Comparison of ENCODE assay signal across 8 cellular contexts in the genomic region with DNA sequence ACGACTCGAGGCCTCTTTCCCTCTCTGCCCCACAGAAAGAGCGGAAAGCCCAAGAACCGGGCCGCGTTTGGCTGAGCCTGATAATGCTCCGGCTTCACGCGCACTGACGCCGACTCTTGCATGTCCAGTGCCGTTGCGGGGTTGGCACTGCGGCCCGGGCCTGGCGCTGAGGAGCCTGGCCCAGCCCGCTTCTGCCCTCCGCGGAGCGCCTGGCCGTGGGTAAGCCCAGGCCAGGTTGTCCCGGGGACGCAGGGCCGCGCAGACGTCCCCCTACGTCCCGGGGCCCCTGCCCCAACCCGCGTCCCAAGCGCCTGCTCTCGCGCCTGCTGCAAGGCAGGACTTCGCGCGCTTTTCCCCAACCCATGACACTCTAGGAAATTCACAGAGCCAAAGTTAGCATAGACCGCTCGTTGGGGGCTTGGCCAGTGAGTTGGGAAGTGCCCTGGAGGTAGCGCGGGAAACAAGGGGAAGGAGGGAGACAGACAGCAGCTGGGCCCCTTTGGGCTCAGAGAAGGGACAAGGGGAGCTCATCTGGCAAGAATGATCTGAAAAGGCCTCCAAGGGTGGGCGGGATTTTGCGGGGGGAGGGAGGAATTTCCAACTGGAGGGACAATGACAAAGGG. TPM values are rescaled to one million over a fixed set of nuclear protein-coding genes. Genes with fewer than 3 reads are reported as not detected.
A peak's percentile ranks its signal among the peaks of the same experiment; 100 is the strongest.
DNase-seq lines count a peak whose midpoint lies in the region; ATAC-seq and TF ChIP-seq lines count a peak whose summit lies in the region.

No MANE protein-coding gene starts in this region.

- CTCF ChIA-PET in WTC11 (lab: Charles Lee) = interaction anchor here (1.3 kb wide), 3 partner anchors 18 to 348 kb away, joined by 3 to 6 read pairs (median 4); no protein-coding TSS in a partner anchor

- POLR2A ChIA-PET in WTC11 (lab: Charles Lee) = no interaction called here

- no peaks in the 10 kb centered on the region for H3K9me3 ChIP-seq in left ventricle myocardium inferior (replicated peaks)

- peak overlapping the region; percentile 84 for H3K27ac ChIP-seq in left ventricle myocardium inferior (replicated peaks)

- peak overlapping the region; percentile 100 for H3K4me3 Mint-ChIP-seq in T-helper 2 cell treated with Interferon-gamma antibody and Interleukin-4, amounts not matched to agents 5 μg/mL and 100 μg/mL, for 36 hours
- H3K4me3 Mint-ChIP-seq in WTC11 = peak overlapping the region; percentile 99

- no peak for DNase-seq in T-helper 2 cell treated with Interferon-gamma antibody and Interleukin-4, amounts not matched to agents 5 μg/mL and 100 μg/mL, for 36 hours (ENCODE audit: low spot score)
- DNase-seq in T-helper 2 cell (no peak), WTC11 (ENCODE audit: low spot score) (peak; percentile 55), left ventricle myocardium inferior (no peak), skeletal muscle cell (ENCODE audit: low read depth) (no peak), C1 segment of cervical spinal cord (lab: John Stamatoyannopoulos, UW) (no peak), NOMO-1 treated with DMSO at 0.1 percent for 48 hours (lab: John Stamatoyannopoulos, UW; ENCODE audit: unreplicated experiment) (no peak)

- H3K27me3 Mint-ChIP-seq in T-helper 2 cell treated with Interferon-gamma antibody and Interleukin-4, amounts not matched to agents 5 μg/mL and 100 μg/mL, for 36 hours (ENCODE audit: low read depth) = peaks cover 12% of the 10 kb centered on the region
- peaks cover 37% of the 10 kb centered on the region for H3K27me3 Mint-ChIP-seq in WTC11 (ENCODE audit: low read depth)

- peaks cover 2% of the 10 kb centered on the region for H3K36me3 Mint-ChIP-seq in T-helper 2 cell treated with Interferon-gamma antibody and Interleukin-4, amounts not matched to agents 5 μg/mL and 100 μg/mL, for 36 hours (ENCODE audit: low read depth)
- 0 out of 2 replicates have a peak, but pooled peaks cover 3% of the 10 kb centered on the region for H3K36me3 Mint-ChIP-seq in WTC11

- no peaks in the 10 kb centered on the region for H3K27me3 ChIP-seq in left ventricle myocardium inferior (ENCODE audit: low read depth)

- H3K4me1 Mint-ChIP-seq in T-helper 2 cell treated with Interferon-gamma antibody and Interleukin-4, amounts not matched to agents 5 μg/mL and 100 μg/mL, for 36 hours (ENCODE audit: low read depth) = peaks cover 11% of the 10 kb centered on the region
- peaks cover 17% of the 10 kb centered on the region for H3K4me1 Mint-ChIP-seq in WTC11

- intact Hi-C loops in left ventricle myocardium inferior (cut with micrococcal nuclease) = no loop called here

- peak overlapping the region; percentile 97 for H3K4me3 ChIP-seq in left ventricle myocardium inferior
- H3K4me3 ChIP-seq in skeletal muscle cell (ENCODE audit: low read depth, low read length) = peak overlapping the region; percentile 85

- peak overlapping the region; percentile 96 for H3K27ac Mint-ChIP-seq in T-helper 2 cell treated with Interferon-gamma antibody and Interleukin-4, amounts not matched to agents 5 μg/mL and 100 μg/mL, for 36 hours
- no peak overlapping the region for H3K27ac Mint-ChIP-seq in WTC11

- TF ChIP-seq CTCF in WTC11 (IDR thresholded peaks at IDR 0.05) (no peak), left ventricle myocardium inferior (IDR thresholded peaks at IDR 0.05; ENCODE audit: borderline replicate concordance) (no peak)

- no peaks in the 10 kb centered on the region for H3K9me3 Mint-ChIP-seq in T-helper 2 cell treated with Interferon-gamma antibody and Interleukin-4, amounts not matched to agents 5 μg/mL and 100 μg/mL, for 36 hours
- no peaks in the 10 kb centered on the region for H3K9me3 Mint-ChIP-seq in WTC11

- peaks cover 11% of the 10 kb centered on the region for H3K36me3 ChIP-seq in left ventricle myocardium inferior

- ATAC-seq in WTC11 (peak; percentile 46), GM21360 (IDR thresholded peaks at IDR 0.05; ENCODE audit: unreplicated experiment) (no peak)

- peaks cover 50% of the 10 kb centered on the region for H3K4me1 ChIP-seq in left ventricle myocardium inferior

TF ChIP-seq in WTC11, 78 proteins besides CTCF, POLR2A, EP300 and RAD21:
- TF ChIP-seq ZBTB21 (CRISPR knock-in tag; IDR thresholded peaks at IDR 0.05; ENCODE audit: borderline replicate concordance) = 0 out of 2 replicates have a peak, but pooled peaks have one; percentile 30
- TF ChIP-seq, protein P1, sequence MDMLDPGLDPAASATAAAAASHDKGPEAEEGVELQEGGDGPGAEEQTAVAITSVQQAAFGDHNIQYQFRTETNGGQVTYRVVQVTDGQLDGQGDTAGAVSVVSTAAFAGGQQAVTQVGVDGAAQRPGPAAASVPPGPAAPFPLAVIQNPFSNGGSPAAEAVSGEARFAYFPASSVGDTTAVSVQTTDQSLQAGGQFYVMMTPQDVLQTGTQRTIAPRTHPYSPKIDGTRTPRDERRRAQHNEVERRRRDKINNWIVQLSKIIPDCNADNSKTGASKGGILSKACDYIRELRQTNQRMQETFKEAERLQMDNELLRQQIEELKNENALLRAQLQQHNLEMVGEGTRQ (CRISPR knock-in tag; IDR thresholded peaks at IDR 0.05) = no peak
- no peak for TF ChIP-seq IRF2 (CRISPR knock-in tag; IDR thresholded peaks at IDR 0.05; ENCODE audit: borderline replicate concordance, low read depth)
- TF ChIP-seq, protein P2, sequence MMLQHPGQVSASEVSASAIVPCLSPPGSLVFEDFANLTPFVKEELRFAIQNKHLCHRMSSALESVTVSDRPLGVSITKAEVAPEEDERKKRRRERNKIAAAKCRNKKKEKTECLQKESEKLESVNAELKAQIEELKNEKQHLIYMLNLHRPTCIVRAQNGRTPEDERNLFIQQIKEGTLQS (CRISPR knock-in tag; conservative IDR thresholded peaks at IDR 0.05) = no peak
- TF ChIP-seq, protein P3, sequence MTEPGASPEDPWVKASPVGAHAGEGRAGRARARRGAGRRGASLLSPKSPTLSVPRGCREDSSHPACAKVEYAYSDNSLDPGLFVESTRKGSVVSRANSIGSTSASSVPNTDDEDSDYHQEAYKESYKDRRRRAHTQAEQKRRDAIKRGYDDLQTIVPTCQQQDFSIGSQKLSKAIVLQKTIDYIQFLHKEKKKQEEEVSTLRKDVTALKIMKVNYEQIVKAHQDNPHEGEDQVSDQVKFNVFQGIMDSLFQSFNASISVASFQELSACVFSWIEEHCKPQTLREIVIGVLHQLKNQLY (CRISPR knock-in tag; IDR thresholded peaks at IDR 0.05) = no peak
- TF ChIP-seq, protein P4, sequence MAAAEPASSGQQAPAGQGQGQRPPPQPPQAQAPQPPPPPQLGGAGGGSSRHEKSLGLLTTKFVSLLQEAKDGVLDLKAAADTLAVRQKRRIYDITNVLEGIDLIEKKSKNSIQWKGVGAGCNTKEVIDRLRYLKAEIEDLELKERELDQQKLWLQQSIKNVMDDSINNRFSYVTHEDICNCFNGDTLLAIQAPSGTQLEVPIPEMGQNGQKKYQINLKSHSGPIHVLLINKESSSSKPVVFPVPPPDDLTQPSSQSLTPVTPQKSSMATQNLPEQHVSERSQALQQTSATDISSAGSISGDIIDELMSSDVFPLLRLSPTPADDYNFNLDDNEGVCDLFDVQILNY (CRISPR knock-in tag; IDR thresholded peaks at IDR 0.05) = 0 out of 2 replicates have a peak, but pooled peaks have one; percentile 16
- TF ChIP-seq RELA (CRISPR knock-in tag; IDR thresholded peaks at IDR 0.05; ENCODE audit: borderline replicate concordance) = no peak
- TF ChIP-seq, protein P5, sequence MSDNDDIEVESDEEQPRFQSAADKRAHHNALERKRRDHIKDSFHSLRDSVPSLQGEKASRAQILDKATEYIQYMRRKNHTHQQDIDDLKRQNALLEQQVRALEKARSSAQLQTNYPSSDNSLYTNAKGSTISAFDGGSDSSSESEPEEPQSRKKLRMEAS (CRISPR knock-in tag; IDR thresholded peaks at IDR 0.05) = peak; percentile 66
- no peak for TF ChIP-seq JUN (CRISPR knock-in tag; IDR thresholded peaks at IDR 0.05)

RNA-seq across cellular contexts. Expression of a gene that starts 0.6 kb away (rescaled TPM):
- total RNA-seq in WTC11 (2021) = 90.8 to 106 TPM (median 97.4 TPM) in 3 replicates
- total RNA-seq in left ventricle myocardium inferior = 297 TPM
